In the genomic region with DNA sequence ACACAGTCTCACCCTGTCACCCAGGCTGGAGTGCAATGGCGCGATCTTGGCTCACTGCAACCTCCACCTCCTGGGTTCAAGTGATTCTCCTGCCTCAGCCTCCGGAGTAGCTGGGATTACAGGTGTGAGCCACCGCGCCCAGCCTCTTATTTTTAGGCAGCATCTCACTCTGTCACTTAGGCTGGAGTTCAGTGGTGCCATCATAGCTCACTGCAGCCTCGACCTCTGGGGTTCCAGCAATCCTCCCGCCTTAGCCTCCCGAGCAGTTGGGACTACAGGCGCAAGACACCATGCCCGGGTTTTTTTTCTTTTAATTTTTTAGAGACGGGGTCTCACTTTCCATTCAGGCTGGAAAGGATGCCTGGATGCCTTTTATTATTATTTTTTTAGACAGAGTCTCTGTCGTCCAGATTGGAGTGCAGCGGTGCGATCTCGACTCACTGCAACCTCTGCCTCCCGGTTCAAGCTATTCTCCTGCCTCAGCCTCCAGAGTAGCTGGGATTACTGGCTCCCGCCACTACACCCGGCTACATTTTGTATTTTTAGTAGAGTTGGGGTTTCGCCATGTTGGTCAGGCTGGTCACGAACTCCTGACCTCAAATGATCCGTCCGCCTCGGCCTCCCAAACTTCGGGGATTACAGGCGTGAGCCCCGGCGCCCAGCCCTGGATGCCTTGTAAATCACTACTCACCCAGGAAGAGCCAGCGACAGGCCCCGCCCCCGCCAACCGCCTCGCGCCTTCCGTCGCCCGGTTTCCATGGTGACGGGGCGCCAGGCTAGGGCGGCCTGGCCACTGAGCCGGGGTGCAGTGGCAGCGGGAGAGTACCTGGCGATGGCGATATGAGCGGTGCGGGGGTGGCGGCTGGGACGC, we compare ENCODE assay signal across 8 cellular contexts. TPM values are rescaled to one million over a fixed set of nuclear protein-coding genes. Genes with fewer than 3 reads are reported as not detected.
A peak's percentile ranks its signal among the peaks of the same experiment; 100 is the strongest.
DNase-seq lines count a peak whose midpoint lies in the region; ATAC-seq and TF ChIP-seq lines count a peak whose summit lies in the region.
"Not testable (repeated sequence)": the region's sequence is repeated elsewhere in the genome, so short reads cannot be mapped to it uniquely, and the experiment has no call there.

A gene (plus strand): TSS at position 758 of the 871 bp plus-strand sequence. CDS start 83 bp downstream, at position 841.

- not testable (repeated sequence) for TF ChIP-seq CTCF in coronary artery (IDR thresholded peaks at IDR 0.05); lower leg skin (IDR thresholded peaks at IDR 0.05)

- ATAC-seq in GM21381 (IDR thresholded peaks at IDR 0.05; ENCODE audit: unreplicated experiment) = peak; percentile 86
- peak; percentile 78 for ATAC-seq in HG03558 (IDR thresholded peaks at IDR 0.05; ENCODE audit: extremely low read depth, unreplicated experiment)

- TF ChIP-seq POLR2A in lower leg skin (IDR thresholded peaks at IDR 0.05) = not testable (repeated sequence)

- peak within 1 kb of the TSS in 1 of 2 donors; percentile 11 for H3K27ac ChIP-seq in coronary artery

- DNase-seq in CD1c-positive myeloid dendritic cell (ENCODE audit: extremely low spot score) (peak; percentile 68), NCI-H748 (lab: John Stamatoyannopoulos, UW; ENCODE audit: unreplicated experiment) (peak; percentile 79), lower leg skin (ENCODE audit: low spot score in 2 of 2) (peak in 1 of 2 donors; percentile 88)
- DNase-seq in activated CD4-positive, alpha-beta T cell treated with anti-CD3 and anti-CD28 coated beads, Interleukin-2, amount 50 U/mL, for 48 hours = peak; percentile 78 to 84
- DNase-seq in coronary artery (ENCODE audit: low spot score) = not testable (repeated sequence)
- DNase-seq in stimulated activated CD4-positive, alpha-beta T cell treated with anti-CD3 and anti-CD28 coated beads, Interleukin-4, amount 100 ng/mL, for 24 hours = peak; percentile 77

- peak within 1 kb of the TSS; percentile 71 for H3K4me3 ChIP-seq in coronary artery
- H3K4me3 ChIP-seq in lower leg skin (ENCODE audit: low read depth, poor library complexity, severe bottlenecking) = peak within 1 kb of the TSS; percentile 6

- intact Hi-C loops in lower leg skin (cut with DNase I; ENCODE audit: low total_unique reads) = not testable (repeated sequence)

- 43 to 48% methylated on average over 25 to 31 of the region's 47 CpGs for WGBS in lower leg skin, 2 donors

RNA-seq across cellular contexts. Expression of the gene that starts here (rescaled TPM):
- 10 to 100 TPM in 2 of 4 donors, 1 to 10 TPM in 2; 5.9 to 15.4 (median 8.5) TPM for total RNA-seq in lower leg skin
